In the genomic region with DNA sequence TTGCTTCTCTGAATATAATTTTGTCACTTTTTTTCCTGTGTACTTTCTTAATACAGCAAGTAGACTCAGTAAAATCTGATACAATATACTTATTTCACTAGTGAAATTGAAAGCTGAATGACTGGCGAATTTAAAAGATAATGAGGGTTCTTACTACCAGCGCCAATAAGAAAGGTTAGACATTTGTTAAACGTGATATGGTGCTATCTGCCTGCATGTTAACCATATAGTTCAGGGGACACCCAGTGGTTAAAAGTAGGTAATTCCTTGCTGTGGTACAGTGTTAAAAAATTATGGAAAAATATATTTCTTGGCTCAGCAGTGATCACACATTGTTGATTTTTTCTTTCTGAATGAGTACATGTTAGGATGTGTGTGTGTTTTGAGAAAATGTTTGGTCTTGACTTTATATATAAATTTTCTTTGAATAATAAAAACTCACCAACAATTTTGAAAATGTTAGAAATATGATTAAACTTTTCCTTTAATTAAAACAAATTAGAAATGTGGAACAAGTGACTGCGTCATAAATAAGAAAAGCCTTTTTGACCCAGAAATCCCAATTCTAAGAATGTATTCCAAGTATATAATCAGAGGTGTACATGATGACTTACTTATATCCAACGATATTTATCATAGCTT, we compare ENCODE assay signal across 8 cellular contexts. TPM values are rescaled to one million over a fixed set of nuclear protein-coding genes. Genes with fewer than 3 reads are reported as not detected.
DNase-seq lines count a peak whose midpoint lies in the region; ATAC-seq, FAIRE-seq and TF ChIP-seq lines count a peak whose summit lies in the region.

No MANE protein-coding gene starts in this region.

- H3K27me3 ChIP-seq in PC-3 (ENCODE audit: low read length) (no peaks in the 10 kb centered on the region), H1 (replicated peaks in 1 of 4; ENCODE audit: control insufficient read depth in 3 of 4, extremely low read depth in 1 of 4, insufficient read depth in 3 of 4, low read length in 3 of 4) (no peaks in the 10 kb centered on the region)
- no peaks in the 10 kb centered on the region for H3K27me3 ChIP-seq in naive thymus-derived CD4-positive, alpha-beta T cell (ENCODE audit: control insufficient read depth in 2 of 2, insufficient read depth in 2 of 2, low read length in 2 of 2)

- H2BK20ac ChIP-seq in H1 (ENCODE audit: low read length): no peak overlapping the region

- H3K23ac ChIP-seq in H1 (ENCODE audit: insufficient read length): no peak overlapping the region

- peak overlapping the region in 1 of 9 donors; percentile 47 for H3K27ac Mint-ChIP-seq in naive thymus-derived CD4-positive, alpha-beta T cell

- POLR2A ChIA-PET in PC-3 (lab: Charles Lee; ENCODE audit: unreplicated experiment) (no interaction called here), H1 (lab: Charles Lee; ENCODE audit: partially characterized antibody) (no interaction called here)
- POLR2A ChIA-PET in naive thymus-derived CD4-positive, alpha-beta T cell (lab: Charles Lee): interaction anchor here (0.8 kb wide), 1 partner anchor 50 kb away, joined by 3 read pairs; no protein-coding TSS in a partner anchor

- H3K4me1 Mint-ChIP-seq in naive thymus-derived CD4-positive, alpha-beta T cell: peaks cover 15 to 23% (median 20%) of the 10 kb centered on the region in 7 donors

- CTCF ChIA-PET in PC-3 (lab: Charles Lee) (interaction anchor here (0.6 to 1.4 kb wide), 3 partner anchors 25 to 74 kb away, joined by 3 to 14 read pairs (median 13); a partner anchor contains a TSS), H1 (lab: Charles Lee; ENCODE audit: partially characterized antibody) (interaction anchor here (0.6 to 7.0 kb wide), 23 partner anchors 9 to 1237 kb away, joined by 3 to 89 read pairs (median 4); no protein-coding TSS in a partner anchor)
- CTCF ChIA-PET in naive thymus-derived CD4-positive, alpha-beta T cell (lab: Charles Lee): interaction anchor here (0.7 to 3.4 kb wide), 6 partner anchors 19 to 826 kb away, joined by 3 to 24 read pairs (median 4); no protein-coding TSS in a partner anchor

- BruUV-seq in PC-3 (replicated peaks; lab: Mats Ljungman, UMichigan): no TSS peak

- TF ChIP-seq EP300 in H1 (IDR thresholded peaks at IDR 0.05; ENCODE audit: borderline replicate concordance in 1 of 2, low read depth in 2 of 2, low read length in 2 of 2): no peak

- no peak overlapping the region for H3K56ac ChIP-seq in H1 (replicated peaks; ENCODE audit: insufficient read length, low read depth, low read length)

- H4K8ac ChIP-seq in H1 (ENCODE audit: extremely low read depth, insufficient read depth, low read length): no peak overlapping the region

- no peak overlapping the region for H2BK12ac ChIP-seq in H1 (ENCODE audit: low read depth, low read length)

- H3K18ac ChIP-seq in H1 (ENCODE audit: extremely low read depth, low read length): no peak overlapping the region

- TF ChIP-seq RAD21 in H1 (IDR thresholded peaks at IDR 0.05 in 1 of 2, conservative IDR thresholded peaks at IDR 0.05 in 1 of 2; ENCODE audit: low read depth in 2 of 2, low read length in 2 of 2): peak; percentile 71 to 72

- H3K9me2 ChIP-seq in PC-3 (replicated peaks; ENCODE audit: low read length): no peaks in the 10 kb centered on the region

- H3K4me2 ChIP-seq in PC-3 (ENCODE audit: low read length) (peak overlapping the region; percentile 74), H1 (ENCODE audit: insufficient read depth in 1 of 2, low read depth in 2 of 2, low read length in 2 of 2) (no peak overlapping the region)

- H3K4me1 ChIP-seq in PC-3 (ENCODE audit: insufficient read depth, low read length) (peaks cover 5% of the 10 kb centered on the region), H1 (replicated peaks in 1 of 4; ENCODE audit: control insufficient read depth in 3 of 4, insufficient read depth in 4 of 4, low read length in 3 of 4) (no peaks in the 10 kb centered on the region)
- H3K4me1 ChIP-seq in naive thymus-derived CD4-positive, alpha-beta T cell (ENCODE audit: control insufficient read depth in 2 of 2, insufficient read depth in 2 of 2, low read length in 2 of 2): no peaks in the 10 kb centered on the region

- peak; percentile 93 for ATAC-seq in GM19395 (IDR thresholded peaks at IDR 0.05; ENCODE audit: unreplicated experiment)
- ATAC-seq in HG03457 (IDR thresholded peaks at IDR 0.05; ENCODE audit: unreplicated experiment): peak; percentile 72
- peak; percentile 84 for ATAC-seq in PC-3
- ATAC-seq in naive thymus-derived CD4-positive, alpha-beta T cell: peak; percentile 84

- no peak overlapping the region for H2AK5ac ChIP-seq in H1 (ENCODE audit: low read depth, low read length)

- H4K91ac ChIP-seq in H1 (replicated peaks; ENCODE audit: insufficient read length, low read length): no peak overlapping the region

- no peak for TF ChIP-seq POLR2A in H1 (IDR thresholded peaks at IDR 0.05; ENCODE audit: control extremely low read depth in 1 of 2, low read depth in 2 of 2, low read length in 2 of 2)

- H3K9me3 ChIP-seq in PC-3 (ENCODE audit: low read length): no peaks in the 10 kb centered on the region
- H3K9me3 ChIP-seq in H1 (ENCODE audit: insufficient read depth in 2 of 2, low read depth in 1 of 2, low read length in 1 of 2): no peaks in the 10 kb centered on the region
- H3K9me3 ChIP-seq in naive thymus-derived CD4-positive, alpha-beta T cell (ENCODE audit: control insufficient read depth in 2 of 3, low read length in 3 of 3): no peaks in the 10 kb centered on the region

- FAIRE-seq in H1 (lab: Jason Lieb, UNC): no peak

- H3K79me1 ChIP-seq in H1 (ENCODE audit: low read depth, low read length): no peaks in the 10 kb centered on the region

- H2AFZ ChIP-seq in PC-3 (ENCODE audit: low read length): no peak overlapping the region
- no peak overlapping the region for H2AFZ ChIP-seq in H1 (ENCODE audit: low read length)

- H3K27ac ChIP-seq in PC-3 (ENCODE audit: low read length) (0 out of 2 replicates have a peak overlapping the region, but pooled peaks have one; percentile 1), H1 (ENCODE audit: low read depth, low read length) (no peak overlapping the region)
- no peak overlapping the region for H3K27ac ChIP-seq in naive thymus-derived CD4-positive, alpha-beta T cell (ENCODE audit: low read depth, low read length)

- H3K23me2 ChIP-seq in H1 (ENCODE audit: low read depth, low read length): no peaks in the 10 kb centered on the region

- TF ChIP-seq CTCF in PC-3 (conservative IDR thresholded peaks at IDR 0.05; ENCODE audit: low read depth, low read length): peak; percentile 71
- peak in 2 of 3 experiments; percentile 49 to 53; a peak in 2 of 4 replicates for TF ChIP-seq CTCF in H1 (IDR thresholded peaks at IDR 0.05; ENCODE audit: control extremely low read depth in 1 of 3, insufficient read depth in 1 of 3, low read depth in 1 of 3, low read length in 3 of 3)

- H4K20me1 ChIP-seq in PC-3 (ENCODE audit: low read length) (0 out of 2 replicates have a peak, but pooled peaks cover 3% of the 10 kb centered on the region), H1 (replicated peaks in 1 of 2; ENCODE audit: control insufficient read depth in 1 of 2, insufficient read depth in 2 of 2, low read length in 2 of 2) (no peaks in the 10 kb centered on the region)

- no peak overlapping the region for H2BK5ac ChIP-seq in H1 (ENCODE audit: low read depth, low read length)

- peaks cover 2 to 15% (median 5%) of the 10 kb centered on the region in 5 donors for H3K36me3 Mint-ChIP-seq in naive thymus-derived CD4-positive, alpha-beta T cell

- no peak overlapping the region for H2BK120ac ChIP-seq in H1 (replicated peaks; ENCODE audit: low read depth, low read length)

- peak overlapping the region in 5 of 10 donors; percentile 18 to 65 (median 26) for H3K4me3 Mint-ChIP-seq in naive thymus-derived CD4-positive, alpha-beta T cell

- H3K27me3 Mint-ChIP-seq in naive thymus-derived CD4-positive, alpha-beta T cell: no peaks in the 10 kb centered on the region

- H3K79me2 ChIP-seq in PC-3 (ENCODE audit: low read length) (peaks cover 14% of the 10 kb centered on the region; the same call in 1 of the 2 replicates), H1 (ENCODE audit: control insufficient read depth in 1 of 2, insufficient read depth in 2 of 2, low read length in 2 of 2) (no peaks in the 10 kb centered on the region)

- H3K36me3 ChIP-seq in PC-3 (ENCODE audit: low read depth, low read length): no peaks in the 10 kb centered on the region
- no peaks in the 10 kb centered on the region for H3K36me3 ChIP-seq in H1 (ENCODE audit: control insufficient read depth in 2 of 4, insufficient read depth in 4 of 4, low read length in 3 of 4)
- no peaks in the 10 kb centered on the region for H3K36me3 ChIP-seq in naive thymus-derived CD4-positive, alpha-beta T cell (ENCODE audit: control insufficient read depth in 2 of 3, insufficient read depth in 3 of 3, low read length in 3 of 3)

- no peak overlapping the region for H3K14ac ChIP-seq in H1 (ENCODE audit: insufficient read length)

- no peak overlapping the region for H3K4ac ChIP-seq in H1 (replicated peaks; ENCODE audit: insufficient read length, low read depth, low read length)

- intact Hi-C loops in PC-3 (cut with micrococcal nuclease): loop anchor here (1.0 to 5.0 kb wide), 3 partner anchors 25 to 341 kb away; a partner anchor contains a TSS
- intact Hi-C loops in naive thymus-derived CD4-positive, alpha-beta T cell (cut with micrococcal nuclease): loop anchor here (1.0 to 5.0 kb wide), 6 partner anchors 15 to 344 kb away; a partner anchor contains a TSS

- H4K5ac ChIP-seq in H1 (ENCODE audit: insufficient read length, low read depth, low read length): no peak overlapping the region

- H3K9me3 Mint-ChIP-seq in naive thymus-derived CD4-positive, alpha-beta T cell: no peaks in the 10 kb centered on the region

- DNase-seq in DMS153 (lab: John Stamatoyannopoulos, UW) (peak; percentile 15), PC-3 (peak; percentile 57), H1 (ENCODE audit: low read depth in 1 of 2, low spot score in 2 of 2) (no peak), GM19238 (ENCODE audit: insufficient read length, low spot score) (no peak), amygdala (lab: John Stamatoyannopoulos, UW) (no peak)
- peak in 7 of 9 donors; percentile 14 to 47 (median 35) for DNase-seq in naive thymus-derived CD4-positive, alpha-beta T cell

- H2BK15ac ChIP-seq in H1 (ENCODE audit: low read length): no peak overlapping the region

- H3K9ac ChIP-seq in PC-3 (ENCODE audit: low read length): peak overlapping the region; percentile 29; the same call in 1 of the 2 replicates
- no peak overlapping the region for H3K9ac ChIP-seq in H1 (replicated peaks in 1 of 4; ENCODE audit: extremely low read depth in 1 of 4, low read depth in 3 of 4, low read length in 3 of 4)

- H3K4me3 ChIP-seq in PC-3 (ENCODE audit: low read length) (peak overlapping the region; percentile 48), H1 (ENCODE audit: extremely low read depth in 1 of 4, insufficient read depth in 2 of 4, low read depth in 3 of 4, low read length in 4 of 4) (no peak overlapping the region)
- no peak overlapping the region for H3K4me3 ChIP-seq in naive thymus-derived CD4-positive, alpha-beta T cell (ENCODE audit: low read length)

- WGBS in H1 (ENCODE audit: extremely low coverage in 1 of 2, insufficient coverage in 1 of 2, insufficient read length in 1 of 2, insufficient replicate concordance in 2 of 2, low coverage in 1 of 2, low lambda C conversion rate in 2 of 2, missing lambda C conversion rate in 1 of 2), 2 experiments: 52% methylated on average over 5 of the region's 5 CpGs; no CpG with 5 or more reads in 1 of the 2 experiments

- no peaks in the 10 kb centered on the region for H3F3A ChIP-seq in PC-3 (ENCODE audit: low read length, unreplicated experiment)

RNA-seq across cellular contexts. Expression of a gene that starts 25.8 kb away (rescaled TPM):
- 64.4 and 73.2 TPM in 2 replicates for total RNA-seq in PC-3 (2014; rRNA removed)
- total RNA-seq in H1 (2021; fragmentation: NEBNext Ultra II Directional; extraction: Animal tissue kit (Norgen Biotek cat#: 25700)): 47.2 and 48.2 TPM in 2 replicates
- 6.6 and 9.0 TPM in 2 replicates for polyA plus RNA-seq in H1 (2011; rRNA removed)
- polyA plus RNA-seq in H1 (2011; cell fraction: cytosol; rRNA removed): 16.0 TPM
- 18.9 TPM for polyA plus RNA-seq in H1 (2011; cell fraction: nucleus; rRNA removed)
- polyA plus RNA-seq in H1 (2012, experiment 1 of 2): 23.1 to 34.5 TPM (median 24.7 TPM) in 4 replicates
- polyA plus RNA-seq in H1 (2012, experiment 2 of 2): 3.1 TPM
- polyA plus RNA-seq in H1 (2013, experiment 1 of 2): 48.5 TPM
- polyA plus RNA-seq in H1 (2013, experiment 2 of 2): 41.7 TPM
- 9.7 and 14.7 TPM in 2 replicates for polyA minus RNA-seq in H1 (2011; rRNA and poly(A)+ RNA removed)
- 13.4 TPM for polyA minus RNA-seq in H1 (2011; cell fraction: cytosol; rRNA and poly(A)+ RNA removed)
- 61.8 TPM for polyA minus RNA-seq in H1 (2011; cell fraction: nucleus; rRNA and poly(A)+ RNA removed)
- 100 to 1,000 TPM; 112 to 298 (median 185) TPM for total RNA-seq in naive thymus-derived CD4-positive, alpha-beta T cell
- 10 to 100 TPM; 31.1 to 43.8 TPM for polyA plus RNA-seq in naive thymus-derived CD4-positive, alpha-beta T cell

Comparison
In these comparisons a context has a peak if more than half of its experiments do, and no peak if none do; other contexts are left out.
1. DNase-seq: peak in DMS153 (single experiment), PC-3 (single experiment) and naive thymus-derived CD4-positive, alpha-beta T cell (7 of 9); none in H1 (0 of 2), GM19238 (single experiment) and amygdala (0 of 56).
2. Peak in every context shown above with its lines, with median percentiles within 50 percentile points of each other: ATAC-seq.